ENCODE assay signal across 8 cellular contexts in genomic region chr14:61761557-61761956, GRCh38. TPM values are rescaled to one million over a fixed set of nuclear protein-coding genes. Genes with fewer than 3 reads are reported as not detected.
DNase-seq lines count a peak whose midpoint lies in the region; ATAC-seq, FAIRE-seq and TF ChIP-seq lines count a peak whose summit lies in the region.

No MANE protein-coding gene starts in this region.

- no peaks in the 10 kb centered on the region for H3K27me3 ChIP-seq in keratinocyte (ENCODE audit: control insufficient read depth, extremely low read depth, insufficient read depth, low read length)
- no peaks in the 10 kb centered on the region for H3K27me3 ChIP-seq in thymus (ENCODE audit: control insufficient read depth, insufficient read depth)

- H3K9me1 ChIP-seq in keratinocyte (ENCODE audit: control insufficient read depth, extremely low read depth, insufficient read depth, low read length) = no peaks in the 10 kb centered on the region

- TF ChIP-seq CTCF in keratinocyte (optimal IDR thresholded peaks at IDR 0.05 in 1 of 3, IDR thresholded peaks at IDR 0.05 in 1 of 3, conservative IDR thresholded peaks at IDR 0.05 in 1 of 3; ENCODE audit: extremely low read depth in 1 of 3, insufficient read depth in 2 of 3, low read length in 3 of 3) = no peak

- no peaks in the 10 kb centered on the region for H3K36me3 ChIP-seq in keratinocyte (ENCODE audit: control insufficient read depth in 2 of 2, extremely low read depth in 1 of 2, insufficient read depth in 2 of 2, low read length in 2 of 2)
- no peaks in the 10 kb centered on the region for H3K36me3 ChIP-seq in thymus (ENCODE audit: control insufficient read depth, insufficient read depth)

- peaks cover 38% of the 10 kb centered on the region for H3K79me2 ChIP-seq in keratinocyte (ENCODE audit: control insufficient read depth, insufficient read depth, low read length)

- H4K20me1 ChIP-seq in keratinocyte (ENCODE audit: control insufficient read depth, extremely low read depth, insufficient read depth, low read length) = no peaks in the 10 kb centered on the region

- peak; percentile 1 for ATAC-seq in HG03175 (IDR thresholded peaks at IDR 0.05; ENCODE audit: unreplicated experiment)
- no peak for ATAC-seq in HG02870 (IDR thresholded peaks at IDR 0.05; ENCODE audit: unreplicated experiment)

- H2AFZ ChIP-seq in keratinocyte (ENCODE audit: control insufficient read depth, low read length) = peak overlapping the region; percentile 96

- H3K9ac ChIP-seq in keratinocyte (ENCODE audit: control insufficient read depth, extremely low read depth, insufficient read depth, low read length) = peak overlapping the region; percentile 91

- H3K27ac ChIP-seq in adipose tissue (ENCODE audit: low read depth, low read length) = peak overlapping the region; percentile 74
- peak overlapping the region; percentile 86 for H3K27ac ChIP-seq in keratinocyte (ENCODE audit: control insufficient read depth, insufficient read depth, low read length)
- peak overlapping the region; percentile 95 for H3K27ac ChIP-seq in thymus (ENCODE audit: low read depth)

- H3K4me1 ChIP-seq in keratinocyte (ENCODE audit: control insufficient read depth, extremely low read depth, insufficient read depth, low read length) (peaks cover 18% of the 10 kb centered on the region), thymus (ENCODE audit: control insufficient read depth, insufficient read depth, low read length) (peaks cover 9% of the 10 kb centered on the region)

- peak; percentile 29 for DNase-seq in D341Med (ENCODE audit: low spot score)
- no peak for DNase-seq in keratinocyte (ENCODE audit: low read depth, low spot score)
- no peak for DNase-seq in Kasumi-1 (lab: John Stamatoyannopoulos, UW)
- no peak for DNase-seq in NCI-H1417 treated with DMSO at 0.1 percent for 48 hours (lab: John Stamatoyannopoulos, UW)

- H3K4me3 ChIP-seq in keratinocyte (ENCODE audit: control insufficient read depth in 2 of 3, extremely low read depth in 1 of 3, insufficient read depth in 2 of 3, low read depth in 1 of 3, low read length in 3 of 3) (peak overlapping the region; percentile 71 to 87 (median 72)), thymus (ENCODE audit: low read length) (peak overlapping the region; percentile 68)

- peak overlapping the region; percentile 92 for H3K4me2 ChIP-seq in keratinocyte (ENCODE audit: control insufficient read depth, extremely low read depth, insufficient read depth, low read depth, low read length)

- 50 to 63% (median 54%) methylated on average over 5 of the region's 5 CpGs for WGBS in adipose tissue, 3 donors
- 65% methylated on average over 5 of the region's 5 CpGs for WGBS in thymus

- H3K9me3 ChIP-seq in keratinocyte (ENCODE audit: control insufficient read depth, low read depth, low read length) = no peaks in the 10 kb centered on the region
- no peaks in the 10 kb centered on the region for H3K9me3 ChIP-seq in thymus (ENCODE audit: control insufficient read depth)

- no peak for FAIRE-seq in keratinocyte (lab: Jason Lieb, UNC)

- dilution Hi-C loops in keratinocyte (cut with MboI; ENCODE audit: extremely low pct_ligation_motif_present, low sequenced_read_pairs) = no loop called here

RNA-seq across cellular contexts. Expression of gene SNAPC1, which starts 0.7 kb away (rescaled TPM):
- polyA plus RNA-seq in adipose tissue (1 to 10 TPM; 1.7 to 6.1 (median 4.9) TPM), keratinocyte (11.1 to 17.7 TPM (median 11.8 TPM) in 3 replicates), thymus (11.8 TPM)
- 18.6 TPM for polyA plus RNA-seq in keratinocyte (2011; ENCODE audit: low read depth)
- 8.3 and 9.7 TPM in 2 replicates for polyA plus RNA-seq in keratinocyte (2011; cell fraction: cytosol; rRNA removed)
- polyA plus RNA-seq in keratinocyte (2011; cell fraction: nucleus; rRNA removed) = 14.7 and 23.1 TPM in 2 replicates
- polyA plus RNA-seq in keratinocyte (2012; ENCODE audit: low replicate concordance) = 10.6 and 13.4 TPM in 2 replicates
- 0.33 to 3.9 TPM (median 2.9 TPM) in 3 replicates for polyA minus RNA-seq in keratinocyte
- 7.9 TPM for polyA minus RNA-seq in keratinocyte (2011; cell fraction: cytosol; rRNA and poly(A)+ RNA removed)
- 7.3 and 11.2 TPM in 2 replicates for polyA minus RNA-seq in keratinocyte (2011; cell fraction: nucleus; rRNA and poly(A)+ RNA removed)

RNA-seq across cellular contexts. Expression of gene SYT16, which starts 50.9 kb away (rescaled TPM):
- polyA plus RNA-seq in adipose tissue (1 to 10 TPM in 1 of 3 donors, not detected in 2; 3.6 TPM), keratinocyte (0.64 to 1.00 TPM (median 0.93 TPM) in 3 replicates), thymus (0.05 TPM)
- not detected for polyA plus RNA-seq in keratinocyte (2011; ENCODE audit: low read depth)
- 0.18 and 0.46 TPM in 2 replicates for polyA plus RNA-seq in keratinocyte (2011; cell fraction: cytosol; rRNA removed)
- 0.87 and 1.5 TPM in 2 replicates for polyA plus RNA-seq in keratinocyte (2011; cell fraction: nucleus; rRNA removed)
- polyA plus RNA-seq in keratinocyte (2012; ENCODE audit: low replicate concordance) = 0.08 and 0.88 TPM in 2 replicates
- polyA minus RNA-seq in keratinocyte = 1.9 to 5.9 TPM (median 5.6 TPM) in 3 replicates
- polyA minus RNA-seq in keratinocyte (2011; cell fraction: cytosol; rRNA and poly(A)+ RNA removed) = 2.3 TPM
- polyA minus RNA-seq in keratinocyte (2011; cell fraction: nucleus; rRNA and poly(A)+ RNA removed) = 2.5 and 7.3 TPM in 2 replicates
